11 cellular contexts compared by ENCODE assay signal in the genomic region with DNA sequence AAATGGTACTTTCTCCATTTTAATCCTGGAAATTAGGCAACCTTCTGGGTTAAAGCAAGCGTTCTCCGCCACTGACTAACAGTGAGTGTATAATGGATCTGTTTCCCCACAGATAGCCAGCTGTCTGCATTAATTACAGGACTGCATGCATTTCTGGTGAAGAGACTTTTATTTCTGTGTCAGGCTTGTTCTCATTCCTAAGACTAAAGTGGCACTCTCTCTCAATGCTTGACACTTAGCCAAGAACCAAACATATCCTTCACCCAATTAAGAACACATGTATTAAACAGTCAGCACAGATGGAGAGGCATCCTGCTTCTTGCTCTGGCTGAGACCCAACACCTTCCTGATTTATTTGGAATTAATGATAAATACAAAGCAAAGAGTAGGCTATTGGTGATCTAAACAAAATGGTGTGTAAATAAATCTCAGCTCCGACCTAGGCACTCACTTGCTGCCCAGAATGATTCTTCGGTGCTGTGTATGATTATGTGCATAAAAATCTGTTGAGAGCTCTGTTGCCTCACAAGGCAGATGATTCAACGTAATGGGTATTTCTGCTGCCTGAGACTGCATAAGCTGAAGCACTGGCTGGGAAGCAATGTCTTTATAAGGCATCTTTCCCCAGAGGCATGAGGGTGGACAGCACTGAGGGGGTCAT. TPM values are rescaled to one million over a fixed set of nuclear protein-coding genes. Genes with fewer than 3 reads are reported as not detected.
DNase-seq lines count a peak whose midpoint lies in the region; ATAC-seq and TF ChIP-seq lines count a peak whose summit lies in the region.
"Had no signal": no experiment of that assay in that cellular context is flagged by ENCODE, and none has a peak within 500 bp of the region (broad histone marks: within the 10 kb centered on the region; RNA-seq: fewer than 3 reads in every experiment).

No MANE protein-coding gene starts in this region.

- no peaks in the 10 kb centered on the region for H4K20me1 ChIP-seq in mammary epithelial cell (ENCODE audit: insufficient read depth, low read length)

- H3K4me3 ChIP-seq in skeletal muscle cell (ENCODE audit: low read depth, low read length), result no peak overlapping the region
- no peak overlapping the region for H3K4me3 ChIP-seq in mammary epithelial cell (replicated peaks in 1 of 3; ENCODE audit: insufficient read depth in 1 of 3, low read depth in 2 of 3, low read length in 3 of 3)
- H3K4me3 ChIP-seq in CD8-positive, alpha-beta memory T cell (ENCODE audit: low read length), result no peak overlapping the region
- H3K4me3 ChIP-seq: SJCRH30 had no signal

- no TSS peak for BruUV-seq in mammary epithelial cell (replicated peaks; lab: Mats Ljungman, UMichigan)

- H3K9me3 Mint-ChIP-seq in CD8-positive, alpha-beta memory T cell, result no peaks in the 10 kb centered on the region

- peaks cover 2% of the 10 kb centered on the region for H3K4me1 Mint-ChIP-seq in T-helper 17 cell
- H3K4me1 Mint-ChIP-seq in CD8-positive, alpha-beta memory T cell, result peaks cover 2 to 9% (median 5%) of the 10 kb centered on the region in 3 donors

- ATAC-seq in T-helper 17 cell, result no peak

- H3K27me3 Mint-ChIP-seq in T-helper 17 cell, result no peaks in the 10 kb centered on the region
- no peaks in the 10 kb centered on the region for H3K27me3 Mint-ChIP-seq in CD8-positive, alpha-beta memory T cell

- WGBS in mammary epithelial cell (ENCODE audit: low coverage, missing lambda C conversion rate), result 88% methylated on average over 5 of the region's 5 CpGs

- H3K36me3 ChIP-seq in mammary epithelial cell (ENCODE audit: insufficient read depth, low read length), result peaks cover 44% of the 10 kb centered on the region
- peaks cover 23% of the 10 kb centered on the region for H3K36me3 ChIP-seq in CD8-positive, alpha-beta memory T cell (ENCODE audit: insufficient read depth, low read length)

- peak overlapping the region; percentile 16 for H3K27ac Mint-ChIP-seq in T-helper 17 cell
- H3K27ac Mint-ChIP-seq in CD8-positive, alpha-beta memory T cell, result peak overlapping the region in 4 of 8 donors; percentile 1 to 56 (median 14)

- dilution Hi-C loops in mammary epithelial cell (cut with HindIII; ENCODE audit: low sequenced_read_pairs), result no loop called here

- no peak overlapping the region for H2AFZ ChIP-seq in mammary epithelial cell (ENCODE audit: low read depth, low read length)

- H3K4me1 ChIP-seq in mammary epithelial cell (ENCODE audit: insufficient read depth, low read length), result no peaks in the 10 kb centered on the region
- no peaks in the 10 kb centered on the region for H3K4me1 ChIP-seq in CD8-positive, alpha-beta memory T cell (ENCODE audit: insufficient read depth, low read length)
- H3K4me1 ChIP-seq: SJCRH30 had no signal

- DNase-seq in GM04503 (ENCODE audit: low read depth) (peak; percentile 97), T-helper 17 cell (no peak), globus pallidus (ENCODE audit: low spot score) (peak; percentile 24), skeletal muscle cell (ENCODE audit: low read depth) (peak; percentile 88), mammary epithelial cell (no peak), nucleus accumbens (lab: John Stamatoyannopoulos, UW) (no peak)
- DNase-seq in activated naive CD4-positive, alpha-beta T cell treated with Interleukin-2 at 50 U/mL for 16 hours, result no peak
- no peak for DNase-seq in CD8-positive, alpha-beta memory T cell
- DNase-seq: SJCRH30 had no signal

- peaks cover 75% of the 10 kb centered on the region for H3K79me2 ChIP-seq in mammary epithelial cell (ENCODE audit: insufficient read depth, low read length)

- peaks cover 6% of the 10 kb centered on the region for H3K36me3 Mint-ChIP-seq in T-helper 17 cell (ENCODE audit: low read depth)
- peaks cover 0 to 85% (median 23%) of the 10 kb centered on the region in 3 donors for H3K36me3 Mint-ChIP-seq in CD8-positive, alpha-beta memory T cell

- H3K27me3 ChIP-seq in mammary epithelial cell (ENCODE audit: insufficient read depth, low read length), result no peaks in the 10 kb centered on the region
- no peaks in the 10 kb centered on the region for H3K27me3 ChIP-seq in CD8-positive, alpha-beta memory T cell (ENCODE audit: insufficient read depth, low read length, poor library complexity, severe bottlenecking)
- H3K27me3 ChIP-seq: SJCRH30 had no signal

- no peak for TF ChIP-seq CTCF in mammary epithelial cell (conservative IDR thresholded peaks at IDR 0.05 in 1 of 2, IDR thresholded peaks at IDR 0.05 in 1 of 2; ENCODE audit: extremely low read depth in 1 of 2, insufficient read depth in 1 of 2, low read depth in 1 of 2, low read length in 2 of 2)

- POLR2A ChIA-PET in CD8-positive, alpha-beta memory T cell (lab: Charles Lee), result no interaction called here

- intact Hi-C loops in mammary epithelial cell (cut with micrococcal nuclease), result no loop called here

- no peak overlapping the region for H3K9ac ChIP-seq in mammary epithelial cell (ENCODE audit: insufficient read depth, low read length)

- in situ Hi-C loops in mammary epithelial cell (cut with MboI; ENCODE audit: low sequenced_read_pairs in 2 of 2), result no loop called here

- H3K4me3 Mint-ChIP-seq in T-helper 17 cell, result no peak overlapping the region
- H3K4me3 Mint-ChIP-seq in CD8-positive, alpha-beta memory T cell, result no peak overlapping the region

- no peak overlapping the region for H3K4me2 ChIP-seq in mammary epithelial cell (ENCODE audit: insufficient read depth, low read depth, low read length)

- H3K9me3 ChIP-seq in T-helper 17 cell (ENCODE audit: control insufficient read depth, low read length, poor library complexity, severe bottlenecking) (no peaks in the 10 kb centered on the region), mammary epithelial cell (replicated peaks; ENCODE audit: insufficient read depth, low read length) (no peaks in the 10 kb centered on the region)
- no peaks in the 10 kb centered on the region for H3K9me3 ChIP-seq in CD8-positive, alpha-beta memory T cell (ENCODE audit: low read length)
- H3K9me3 ChIP-seq: SJCRH30 had no signal

- CTCF ChIA-PET in mammary epithelial cell (lab: Charles Lee; ENCODE audit: low non-redundant PET), result no interaction called here
- CTCF ChIA-PET in CD8-positive, alpha-beta memory T cell (lab: Charles Lee), result no interaction called here

- H3K27ac ChIP-seq in mammary epithelial cell (ENCODE audit: insufficient read depth, low read depth, low read length), result no peak overlapping the region
- H3K27ac ChIP-seq in CD8-positive, alpha-beta memory T cell (ENCODE audit: low read depth, low read length), result no peak overlapping the region
- H3K27ac ChIP-seq: SJCRH30 had no signal

RNA-seq across cellular contexts. Expression of gene CALU, which starts 16.8 kb away (rescaled TPM):
- total RNA-seq in T-helper 17 cell, result 10 to 100 TPM; 19.9 to 28.1 TPM
- total RNA-seq in mammary epithelial cell, result 100 to 1,000 TPM; 185 to 232 TPM
- polyA plus RNA-seq in mammary epithelial cell, result 147 TPM
- polyA minus RNA-seq in mammary epithelial cell, result 97.6 TPM
- 10 to 100 TPM; 51.4 to 52.0 TPM for total RNA-seq in CD8-positive, alpha-beta memory T cell
- 28.8 TPM for polyA plus RNA-seq in CD8-positive, alpha-beta memory T cell

RNA-seq across cellular contexts. Expression of gene OPN1SW, which starts 19.6 kb away (rescaled TPM):
- total RNA-seq in T-helper 17 cell (not detected), mammary epithelial cell (not detected)
- not detected for polyA plus RNA-seq in mammary epithelial cell
- polyA minus RNA-seq in mammary epithelial cell, result not detected
- not detected for total RNA-seq in CD8-positive, alpha-beta memory T cell
- polyA plus RNA-seq in CD8-positive, alpha-beta memory T cell, result not detected
- total RNA-seq: dermis microvascular lymphatic vessel endothelial cell, SJCRH30, urinary bladder had no signal
- polyA plus RNA-seq: urinary bladder had no signal

RNA-seq across cellular contexts. Expression of gene CCDC136, which starts 35.8 kb away (rescaled TPM):
- total RNA-seq in T-helper 17 cell (1 to 10 TPM; 7.5 to 7.7 TPM), mammary epithelial cell (1 to 10 TPM; 1.5 to 7.8 TPM)
- polyA plus RNA-seq in mammary epithelial cell, result 2.0 TPM
- polyA minus RNA-seq in mammary epithelial cell, result not detected
- 1 to 10 TPM; 8.7 to 9.0 TPM for total RNA-seq in CD8-positive, alpha-beta memory T cell
- 2.6 TPM for polyA plus RNA-seq in CD8-positive, alpha-beta memory T cell

Comparison
In these comparisons a context has a peak if more than half of its experiments do, and no peak if none do; other contexts are left out.
1. DNase-seq: peak in GM04503 (single experiment), globus pallidus (single experiment) and skeletal muscle cell (single experiment); none in T-helper 17 cell (0 of 3), mammary epithelial cell (single experiment), activated naive CD4-positive, alpha-beta T cell treated with Interleukin-2 at 50 U/mL for 16 hours (single experiment), CD8-positive, alpha-beta memory T cell (0 of 5) and nucleus accumbens (0 of 56).